ENCODE assay signal across 17 cellular contexts in the genomic region with DNA sequence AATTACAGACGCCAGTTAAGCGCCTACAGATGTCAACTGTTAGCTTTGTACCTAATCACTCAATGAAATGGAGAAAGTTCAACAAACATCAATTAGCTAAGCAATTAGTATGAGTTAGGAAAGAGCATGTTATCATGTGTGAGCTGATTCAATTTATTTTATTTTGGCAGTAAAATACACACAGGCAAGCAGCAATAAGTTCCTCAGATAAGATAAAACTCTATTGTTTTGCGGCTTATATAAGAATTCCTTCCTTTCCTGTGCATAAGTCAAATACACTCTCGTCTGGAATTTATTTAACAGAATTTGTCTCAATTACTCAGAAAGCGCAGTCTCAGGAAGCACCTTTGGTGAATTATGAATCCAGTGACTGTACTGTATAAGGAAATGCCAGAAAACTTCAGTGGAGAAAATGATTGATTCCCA.
"Had no signal": no experiment of that assay in that cellular context is flagged by ENCODE, and none has a peak within 500 bp of the region (broad histone marks: within the 10 kb centered on the region; RNA-seq: fewer than 3 reads in every experiment).

No MANE protein-coding gene starts in this region.

- H3K9me3 Mint-ChIP-seq: activated B cell treated with CpG ODN at 0.5 μM for 24 hours; activated CD4-positive, alpha-beta T cell treated with anti-CD3 and anti-CD28 coated beads, Interleukin-2, amount 10 ng/mL, durations not matched to agents 24 days and 14 days; activated naive CD4-positive, alpha-beta T cell treated with anti-CD3 and anti-CD28 coated beads, Interleukin-2, amount 10 ng/mL, durations not matched to agents 7 days and 5 days; memory B cell; natural killer cell treated with Interleukin-12 subunit alpha and Interleukin-12 subunit beta and Interleukin-15 and Interleukin-18, amount 100 ng/mL, for 72 hours; T-helper 1 cell treated with Interleukin-12 subunit alpha and Interleukin-12 subunit beta and Interleukin-4 antibody, amounts not matched to agents 30 μg/mL and 1 μg/mL, for 36 hours had no signal

- H3K36me3 Mint-ChIP-seq: activated naive CD4-positive, alpha-beta T cell treated with anti-CD3 and anti-CD28 coated beads, Interleukin-2, amount 10 ng/mL, durations not matched to agents 7 days and 5 days; memory B cell; natural killer cell treated with Interleukin-12 subunit alpha and Interleukin-12 subunit beta and Interleukin-15 and Interleukin-18, amount 100 ng/mL, for 72 hours had no signal

- H3K27me3 Mint-ChIP-seq: activated B cell treated with CpG ODN at 0.5 μM for 24 hours; activated CD4-positive, alpha-beta T cell treated with anti-CD3 and anti-CD28 coated beads, Interleukin-2, amount 10 ng/mL, durations not matched to agents 24 days and 14 days; activated naive CD4-positive, alpha-beta T cell treated with anti-CD3 and anti-CD28 coated beads, Interleukin-2, amount 10 ng/mL, durations not matched to agents 7 days and 5 days; memory B cell; natural killer cell treated with Interleukin-12 subunit alpha and Interleukin-12 subunit beta and Interleukin-15 and Interleukin-18, amount 100 ng/mL, for 72 hours had no signal

- H3K4me3 Mint-ChIP-seq: activated B cell treated with CpG ODN at 0.5 μM for 24 hours; activated CD4-positive, alpha-beta T cell treated with anti-CD3 and anti-CD28 coated beads, Interleukin-2, amount 10 ng/mL, durations not matched to agents 24 days and 14 days; activated naive CD4-positive, alpha-beta T cell treated with anti-CD3 and anti-CD28 coated beads, Interleukin-2, amount 10 ng/mL, durations not matched to agents 7 days and 5 days; memory B cell; natural killer cell treated with Interleukin-12 subunit alpha and Interleukin-12 subunit beta and Interleukin-15 and Interleukin-18, amount 100 ng/mL, for 72 hours; T-helper 1 cell treated with Interleukin-12 subunit alpha and Interleukin-12 subunit beta and Interleukin-4 antibody, amounts not matched to agents 30 μg/mL and 1 μg/mL, for 36 hours had no signal

- H3K27ac ChIP-seq: brain microvascular endothelial cell, esophagus squamous epithelium, heart left ventricle, left ventricle myocardium inferior, thyroid gland, vagina had no signal

- H3K36me3 ChIP-seq: brain microvascular endothelial cell, left ventricle myocardium inferior, thyroid gland, vagina had no signal

- ATAC-seq: heart left ventricle; natural killer cell treated with Interleukin-12 subunit alpha and Interleukin-12 subunit beta and Interleukin-15 and Interleukin-18, amount 100 ng/mL, for 72 hours had no signal

- FAIRE-seq: kidney had no signal

- H3K27me3 ChIP-seq: brain microvascular endothelial cell, esophagus squamous epithelium, heart left ventricle, stomach, thyroid gland, vagina had no signal

- H3K27ac Mint-ChIP-seq: activated B cell treated with CpG ODN at 0.5 μM for 24 hours; activated CD4-positive, alpha-beta T cell treated with anti-CD3 and anti-CD28 coated beads, Interleukin-2, amount 10 ng/mL, durations not matched to agents 24 days and 14 days; activated naive CD4-positive, alpha-beta T cell treated with anti-CD3 and anti-CD28 coated beads, Interleukin-2, amount 10 ng/mL, durations not matched to agents 7 days and 5 days; memory B cell; natural killer cell treated with Interleukin-12 subunit alpha and Interleukin-12 subunit beta and Interleukin-15 and Interleukin-18, amount 100 ng/mL, for 72 hours; T-helper 1 cell treated with Interleukin-12 subunit alpha and Interleukin-12 subunit beta and Interleukin-4 antibody, amounts not matched to agents 30 μg/mL and 1 μg/mL, for 36 hours had no signal

- H3K4me1 Mint-ChIP-seq: activated B cell treated with CpG ODN at 0.5 μM for 24 hours; activated CD4-positive, alpha-beta T cell treated with anti-CD3 and anti-CD28 coated beads, Interleukin-2, amount 10 ng/mL, durations not matched to agents 24 days and 14 days; activated naive CD4-positive, alpha-beta T cell treated with anti-CD3 and anti-CD28 coated beads, Interleukin-2, amount 10 ng/mL, durations not matched to agents 7 days and 5 days; memory B cell had no signal

- H3K9me3 ChIP-seq: esophagus squamous epithelium, heart left ventricle, left ventricle myocardium inferior, stomach, thyroid gland, vagina had no signal

- H3K4me3 ChIP-seq: esophagus squamous epithelium, heart left ventricle, left ventricle myocardium inferior, stomach, thyroid gland, vagina had no signal

- DNase-seq: activated B cell treated with CpG ODN at 0.5 μM for 24 hours; activated CD4-positive, alpha-beta T cell treated with anti-CD3 and anti-CD28 coated beads, Interleukin-2, amount 10 ng/mL, durations not matched to agents 24 days and 14 days; activated naive CD4-positive, alpha-beta T cell treated with anti-CD3 and anti-CD28 coated beads, Interleukin-2, amount 10 ng/mL, durations not matched to agents 7 days and 5 days; amniotic stem cell; brain microvascular endothelial cell; esophagus squamous epithelium; foreskin melanocyte; heart left ventricle; kidney; left ventricle myocardium inferior; stimulated activated CD4-positive, alpha-beta T cell treated with anti-CD3 and anti-CD28 coated beads, Interleukin-4, amount 100 ng/mL, for 4 hours; stomach; thyroid gland had no signal
